In genomic region chr3:128969993-128970740, GRCh38 we compare ENCODE assay signal across 9 cellular contexts. TPM values are rescaled to one million over a fixed set of nuclear protein-coding genes. Genes with fewer than 3 reads are reported as not detected.
DNase-seq lines count a peak whose midpoint lies in the region; ATAC-seq and TF ChIP-seq lines count a peak whose summit lies in the region.
"Had no signal": no experiment of that assay in that cellular context is flagged by ENCODE, and none has a peak within 500 bp of the region (broad histone marks: within the 10 kb centered on the region; RNA-seq: fewer than 3 reads in every experiment).

No MANE protein-coding gene starts in this region.

- no TSS peak for BruUV-seq in Caco-2 (replicated peaks; lab: Mats Ljungman, UMichigan)

- H3K9me3 Mint-ChIP-seq in Caco-2 (ENCODE audit: unreplicated experiment): no peaks in the 10 kb centered on the region

- H3K36me3 ChIP-seq in Caco-2 (ENCODE audit: control insufficient read depth, insufficient read depth, low read length): no peaks in the 10 kb centered on the region
- H3K36me3 ChIP-seq in RWPE2 (ENCODE audit: low read depth): no peaks in the 10 kb centered on the region

- no peak overlapping the region for H3K27ac Mint-ChIP-seq in Caco-2 (ENCODE audit: unreplicated experiment)

- H3K27me3 ChIP-seq in Caco-2 (replicated peaks; ENCODE audit: control insufficient read depth, insufficient read depth, low read length): no peaks in the 10 kb centered on the region
- H3K27me3 ChIP-seq in RWPE2 (ENCODE audit: insufficient read depth, poor library complexity, severe bottlenecking): no peaks in the 10 kb centered on the region

- in situ Hi-C loops in KBM-7 (cut with MboI; ENCODE audit: low pct_unique_long_range_greater_than_20kb, low sequenced_read_pairs): no loop called here

- H3K27me3 Mint-ChIP-seq in Caco-2 (ENCODE audit: insufficient read depth, unreplicated experiment): peaks cover 1% of the 10 kb centered on the region

- H3K4me1 ChIP-seq in Caco-2 (no peaks in the 10 kb centered on the region), RWPE2 (ENCODE audit: insufficient read depth, poor library complexity, severe bottlenecking) (no peaks in the 10 kb centered on the region)

- TF ChIP-seq CTCF in Caco-2 (IDR thresholded peaks at IDR 0.05; ENCODE audit: insufficient read depth in 1 of 2, low read depth in 1 of 2, low read length in 1 of 2, severe bottlenecking in 1 of 2, unreplicated experiment in 1 of 2): peak; percentile 89 to 97
- peak; percentile 93 for TF ChIP-seq CTCF in RWPE2 (IDR thresholded peaks at IDR 0.05; ENCODE audit: poor library complexity, severe bottlenecking)

- no peaks in the 10 kb centered on the region for H3K4me1 Mint-ChIP-seq in Caco-2 (ENCODE audit: low read depth, unreplicated experiment)

- no peak overlapping the region for H3K27ac ChIP-seq in RWPE2 (ENCODE audit: poor library complexity, severe bottlenecking)
- H3K27ac ChIP-seq: SK-N-MC had no signal

- no peak overlapping the region for H3K4me3 Mint-ChIP-seq in Caco-2 (ENCODE audit: unreplicated experiment)

- CTCF ChIA-PET in Caco-2 (lab: Charles Lee): interaction anchor here (0.5 to 2.5 kb wide), 41 partner anchors 22 to 692 kb away, joined by 3 to 31 read pairs (median 6); partner anchors contain the start of genes ACAD9, CFAP92, COPG1 and RAB43

- H3K9me3 ChIP-seq in Caco-2: no peaks in the 10 kb centered on the region
- H3K9me3 ChIP-seq in RWPE2 (ENCODE audit: severe bottlenecking): no peaks in the 10 kb centered on the region

- DNase-seq in Caco-2 (peak in 1 of 2 experiments; percentile 62), KBM-7 (peak; percentile 81), RWPE2 (ENCODE audit: low spot score) (no peak), globus pallidus (ENCODE audit: low spot score) (peak; percentile 22), retina (peak; percentile 78)
- peak; percentile 38 for DNase-seq in activated T-helper 9 cell treated with anti-CD3 and anti-CD28 coated beads, Interleukin-2, amount 50 U/mL, for 16 hours (ENCODE audit: low read depth)

- POLR2A ChIA-PET in Caco-2 (lab: Charles Lee): interaction anchor here (0.7 kb wide), 1 partner anchor 25 kb away, joined by 3 read pairs; no protein-coding TSS in a partner anchor

- H3K4me3 ChIP-seq in Caco-2 (ENCODE audit: low read depth, low read length) (no peak overlapping the region), RWPE2 (ENCODE audit: severe bottlenecking) (no peak overlapping the region)
- H3K4me3 ChIP-seq: SK-N-MC had no signal

- intact Hi-C loops in Caco-2 (cut with micrococcal nuclease; ENCODE audit: unreplicated experiment): loop anchor here (1.0 to 10.0 kb wide), 4 partner anchors 47 to 275 kb away; partner anchors contain the start of gene ISY1

- ATAC-seq in RWPE2 (ENCODE audit: low read depth): no peak
- no peak for ATAC-seq in GM19452 (IDR thresholded peaks at IDR 0.05; ENCODE audit: unreplicated experiment)
- ATAC-seq in GM18870 (IDR thresholded peaks at IDR 0.05; ENCODE audit: unreplicated experiment): no peak

- H3K36me3 Mint-ChIP-seq in Caco-2 (ENCODE audit: insufficient read depth, unreplicated experiment): no peaks in the 10 kb centered on the region

RNA-seq across cellular contexts. Expression of gene CFAP92, which starts 23.7 kb away (rescaled TPM):
- total RNA-seq in Caco-2 (2022): 4.5 and 5.9 TPM in 2 replicates

RNA-seq across cellular contexts. Expression of gene EFCC1, which starts 30.9 kb away (rescaled TPM):
- 0.28 and 0.39 TPM in 2 replicates for total RNA-seq in Caco-2 (2022)
